ENCODE assay signal across 19 cellular contexts in genomic region chr20:20732641-20733040, GRCh38. TPM values are rescaled to one million over a fixed set of nuclear protein-coding genes. Genes with fewer than 3 reads are reported as not detected.
DNase-seq lines count a peak whose midpoint lies in the region; ATAC-seq and TF ChIP-seq lines count a peak whose summit lies in the region.
"Had no signal": no experiment of that assay in that cellular context is flagged by ENCODE, and none has a peak within 500 bp of the region (broad histone marks: within the 10 kb centered on the region; RNA-seq: fewer than 3 reads in every experiment).

No MANE protein-coding gene starts in this region.

- no peak for TF ChIP-seq POLR2A in esophagus muscularis mucosa (IDR thresholded peaks at IDR 0.05; ENCODE audit: low read depth)

- H3K27ac ChIP-seq in esophagus muscularis mucosa (replicated peaks in 1 of 4) (peak overlapping the region; percentile 32 to 59 (median 55)), subcutaneous abdominal adipose tissue (ENCODE audit: low read depth, low read length) (peak overlapping the region; percentile 67)

- H3K4me1 ChIP-seq in esophagus muscularis mucosa (peaks cover 0 to 18% (median 8%) of the 10 kb centered on the region in 4 donors), subcutaneous abdominal adipose tissue (ENCODE audit: control insufficient read depth in 5 of 5, insufficient read depth in 5 of 5, low read length in 5 of 5) (peaks cover 0 to 32% (median 0%) of the 10 kb centered on the region in 5 donors)

- no peak for TF ChIP-seq EP300 in esophagus muscularis mucosa (IDR thresholded peaks at IDR 0.05)

- peak overlapping the region in 1 of 5 donors; percentile 48 for H3K9ac ChIP-seq in subcutaneous abdominal adipose tissue (ENCODE audit: low read length in 5 of 5)

- no peaks in the 10 kb centered on the region for H3K27me3 Mint-ChIP-seq in activated T-cell treated with anti-CD3 and anti-CD28 coated beads, Interleukin-2, amount 50 U/mL, for 72 hours (ENCODE audit: low read depth)
- H3K27me3 Mint-ChIP-seq: IgD-negative memory B cell had no signal

- H3K4me3 ChIP-seq in esophagus muscularis mucosa (no peak overlapping the region), subcutaneous abdominal adipose tissue (ENCODE audit: low read depth in 1 of 5, low read length in 5 of 5) (no peak overlapping the region)

- ATAC-seq in activated T-cell treated with anti-CD3 and anti-CD28 coated beads, Interleukin-2, amount 50 U/mL, for 72 hours (replicated peaks in 1 of 2): peak in 1 of 2 donors; percentile 15
- ATAC-seq in HG02852 (IDR thresholded peaks at IDR 0.05; ENCODE audit: unreplicated experiment): no peak
- ATAC-seq: naive thymus-derived CD8-positive, alpha-beta T cell had no signal

- DNase-seq in activated T-cell treated with anti-CD3 and anti-CD28 coated beads, Interleukin-2, amount 50 U/mL, for 72 hours: no peak
- DNase-seq in activated T-cell treated with anti-CD3 and anti-CD28 coated beads for 4 hours (no peak), NCI-H2227 (lab: John Stamatoyannopoulos, UW; ENCODE audit: unreplicated experiment) (peak; percentile 53), esophagus muscularis mucosa (ENCODE audit: extremely low spot score) (peak; percentile 88), globus pallidus (ENCODE audit: low spot score) (no peak), SW480 (ENCODE audit: low spot score) (no peak)
- DNase-seq: activated CD4-positive, alpha-beta T cell treated with anti-CD3 and anti-CD28 coated beads, Interleukin-2, amount 10 ng/mL, durations not matched to agents 24 days and 14 days; activated T-cell treated with anti-CD3 and anti-CD28 coated beads, Interleukin-2, amount 50 U/mL, for 48 hours; amygdala; effector CD8-positive, alpha-beta T cell; foreskin melanocyte; islet precursor cell; naive thymus-derived CD8-positive, alpha-beta T cell; NCI-H1417 treated with DMSO at 0.1 percent for 48 hours; NCI-H526 treated with DMSO at 0.1 percent for 48 hours; small intestine had no signal

- 74% methylated on average over 4 of the region's 4 CpGs for WGBS in esophagus muscularis mucosa

- no peak for TF ChIP-seq CTCF in esophagus muscularis mucosa (IDR thresholded peaks at IDR 0.05)

- H3K27ac Mint-ChIP-seq in activated T-cell treated with anti-CD3 and anti-CD28 coated beads, Interleukin-2, amount 50 U/mL, for 72 hours: peak overlapping the region; percentile 54
- H3K27ac Mint-ChIP-seq: activated CD4-positive, alpha-beta T cell treated with anti-CD3 and anti-CD28 coated beads, Interleukin-2, amount 10 ng/mL, durations not matched to agents 24 days and 14 days had no signal

- intact Hi-C loops in esophagus muscularis mucosa (cut with DNase I): no loop called here

- H3K27me3 ChIP-seq in esophagus muscularis mucosa (no peaks in the 10 kb centered on the region), subcutaneous abdominal adipose tissue (ENCODE audit: control insufficient read depth in 5 of 5, insufficient read depth in 4 of 5, low read length in 5 of 5) (no peaks in the 10 kb centered on the region)

- H3K36me3 Mint-ChIP-seq in activated T-cell treated with anti-CD3 and anti-CD28 coated beads, Interleukin-2, amount 50 U/mL, for 72 hours (ENCODE audit: insufficient read depth in 2 of 2): no peaks in the 10 kb centered on the region
- H3K36me3 Mint-ChIP-seq: IgD-negative memory B cell; naive thymus-derived CD8-positive, alpha-beta T cell had no signal

- peaks cover 26% of the 10 kb centered on the region for H3K4me1 Mint-ChIP-seq in activated T-cell treated with anti-CD3 and anti-CD28 coated beads, Interleukin-2, amount 50 U/mL, for 72 hours (ENCODE audit: low read depth)

- no peaks in the 10 kb centered on the region for H3K9me3 Mint-ChIP-seq in activated T-cell treated with anti-CD3 and anti-CD28 coated beads, Interleukin-2, amount 50 U/mL, for 72 hours
- H3K9me3 Mint-ChIP-seq: activated CD4-positive, alpha-beta T cell treated with anti-CD3 and anti-CD28 coated beads, Interleukin-2, amount 10 ng/mL, durations not matched to agents 24 days and 14 days; naive thymus-derived CD8-positive, alpha-beta T cell had no signal

- no peak overlapping the region for H3K4me3 Mint-ChIP-seq in activated T-cell treated with anti-CD3 and anti-CD28 coated beads, Interleukin-2, amount 50 U/mL, for 72 hours
- H3K4me3 Mint-ChIP-seq: activated CD4-positive, alpha-beta T cell treated with anti-CD3 and anti-CD28 coated beads, Interleukin-2, amount 10 ng/mL, durations not matched to agents 24 days and 14 days; IgD-negative memory B cell; naive thymus-derived CD8-positive, alpha-beta T cell had no signal

- no peaks in the 10 kb centered on the region for H3K9me3 ChIP-seq in esophagus muscularis mucosa
- no peaks in the 10 kb centered on the region for H3K9me3 ChIP-seq in subcutaneous abdominal adipose tissue (ENCODE audit: control insufficient read depth in 5 of 5, low read length in 5 of 5)

- H3K36me3 ChIP-seq in esophagus muscularis mucosa: no peaks in the 10 kb centered on the region
- no peaks in the 10 kb centered on the region for H3K36me3 ChIP-seq in subcutaneous abdominal adipose tissue (ENCODE audit: control insufficient read depth in 5 of 5, insufficient read depth in 5 of 5, low read length in 5 of 5)

RNA-seq across cellular contexts. Expression of gene RALGAPA2, which starts 20.2 kb away (rescaled TPM):
- total RNA-seq in activated T-cell treated with anti-CD3 and anti-CD28 coated beads, Interleukin-2, amount 50 U/mL, for 72 hours: 10 to 100 TPM; 38.4 to 46.8 TPM
- total RNA-seq in esophagus muscularis mucosa: 10 to 100 TPM; 20.1 to 27.7 (median 23.0) TPM

Comparison
In these comparisons a context has a peak if more than half of its experiments do, and no peak if none do; other contexts are left out.
1. DNase-seq: peak in NCI-H2227 (single experiment) and esophagus muscularis mucosa (single experiment); none in activated T-cell treated with anti-CD3 and anti-CD28 coated beads, Interleukin-2, amount 50 U/mL, for 72 hours (0 of 2), activated T-cell treated with anti-CD3 and anti-CD28 coated beads for 4 hours (single experiment), globus pallidus (single experiment) and SW480 (single experiment).